In genomic region chr7:107938448-107939250, GRCh38 we compare ENCODE assay signal across 12 cellular contexts. TPM values are rescaled to one million over a fixed set of nuclear protein-coding genes. Genes with fewer than 3 reads are reported as not detected.
DNase-seq lines count a peak whose midpoint lies in the region; ATAC-seq and TF ChIP-seq lines count a peak whose summit lies in the region.
"Had no signal": no experiment of that assay in that cellular context is flagged by ENCODE, and none has a peak within 500 bp of the region (broad histone marks: within the 10 kb centered on the region; RNA-seq: fewer than 3 reads in every experiment).

No MANE protein-coding gene starts in this region.

- intact Hi-C loops in PC-3 (cut with micrococcal nuclease): no loop called here

- no peak for TF ChIP-seq CTCF in PC-3 (conservative IDR thresholded peaks at IDR 0.05; ENCODE audit: low read depth, low read length)
- TF ChIP-seq CTCF in liver (IDR thresholded peaks at IDR 0.05; ENCODE audit: low read depth, low read length, missing input control): no peak

- BruUV-seq in PC-3 (replicated peaks; lab: Mats Ljungman, UMichigan): no TSS peak

- no peaks in the 10 kb centered on the region for H4K20me1 ChIP-seq in PC-3 (ENCODE audit: low read length)

- peak overlapping the region; percentile 60 for H3K27ac ChIP-seq in PC-3 (ENCODE audit: low read length)
- peak overlapping the region in 1 of 2 donors; percentile 28 for H3K27ac ChIP-seq in liver (ENCODE audit: low read depth in 1 of 2, low read length in 2 of 2)
- H3K27ac ChIP-seq in stomach smooth muscle (ENCODE audit: low read length): peak overlapping the region; percentile 80
- H3K27ac ChIP-seq: C4-2B had no signal

- no peak overlapping the region for H3K4me2 ChIP-seq in PC-3 (ENCODE audit: low read length)

- CTCF ChIA-PET in PC-3 (lab: Charles Lee): no interaction called here

- H3K9me3 ChIP-seq in PC-3 (ENCODE audit: low read length): no peaks in the 10 kb centered on the region
- no peaks in the 10 kb centered on the region for H3K9me3 ChIP-seq in liver (ENCODE audit: control insufficient read depth in 4 of 4, low read length in 3 of 4)
- H3K9me3 ChIP-seq in stomach smooth muscle (ENCODE audit: control insufficient read depth in 2 of 2, low read length in 2 of 2): no peaks in the 10 kb centered on the region

- no peak overlapping the region for H3K9ac ChIP-seq in PC-3 (ENCODE audit: low read length)
- H3K9ac ChIP-seq in liver (ENCODE audit: low read depth in 1 of 2, low read length in 2 of 2): no peak overlapping the region
- peak overlapping the region in 1 of 2 donors; percentile 7 for H3K9ac ChIP-seq in stomach smooth muscle (ENCODE audit: low read length in 2 of 2)

- WGBS in liver: 84% methylated on average over 6 of the region's 6 CpGs

- no peak for TF ChIP-seq RAD21 in liver (IDR thresholded peaks at IDR 0.05)

- no peaks in the 10 kb centered on the region for H3F3A ChIP-seq in PC-3 (ENCODE audit: low read length, unreplicated experiment)

- H3K36me3 ChIP-seq in PC-3 (ENCODE audit: low read depth, low read length) (peaks cover 45% of the 10 kb centered on the region), liver (ENCODE audit: control insufficient read depth in 4 of 4, insufficient read depth in 3 of 4, low read depth in 1 of 4, low read length in 3 of 4) (peaks cover 0 to 9% (median 4%) of the 10 kb centered on the region in 4 donors), stomach smooth muscle (ENCODE audit: control insufficient read depth in 2 of 2, insufficient read depth in 2 of 2, low read length in 2 of 2) (peaks cover 9 to 16% of the 10 kb centered on the region in 2 donors)

- DNase-seq in PC-3: no peak
- peak; percentile 36 for DNase-seq in dermis blood vessel endothelial cell
- DNase-seq in activated CD8-positive, alpha-beta memory T cell treated with anti-CD3 and anti-CD28 coated beads, Interleukin-2, amount 50 U/mL, for 4 hours: no peak
- DNase-seq in COR-L47 (lab: John Stamatoyannopoulos, UW): no peak
- no peak for DNase-seq in kidney tubule cell (ENCODE audit: low spot score)
- DNase-seq in activated gamma-delta T cell treated with Interleukin-2 at 50 U/mL for 16 hours: no peak
- DNase-seq: activated T-cell treated with anti-CD3 and anti-CD28 coated beads, Interleukin-2, amount 50 U/mL, for 24 hours; NCI-H1417 had no signal

- H2AFZ ChIP-seq in PC-3 (ENCODE audit: low read length): no peak overlapping the region

- H3K4me1 ChIP-seq in PC-3 (ENCODE audit: insufficient read depth, low read length) (peaks cover 10% of the 10 kb centered on the region; the same call in 1 of the 2 replicates), liver (ENCODE audit: control insufficient read depth in 4 of 4, insufficient read depth in 4 of 4, low read length in 3 of 4) (peaks cover 0 to 4% (median under 1%) of the 10 kb centered on the region in 4 donors), stomach smooth muscle (ENCODE audit: control insufficient read depth, insufficient read depth, low read length) (peaks cover 34% of the 10 kb centered on the region)

- POLR2A ChIA-PET in PC-3 (lab: Charles Lee; ENCODE audit: unreplicated experiment): no interaction called here

- H3K9me2 ChIP-seq in PC-3 (replicated peaks; ENCODE audit: low read length): no peaks in the 10 kb centered on the region

- no peak overlapping the region for H3K4me3 ChIP-seq in PC-3 (ENCODE audit: low read length)
- no peak overlapping the region for H3K4me3 ChIP-seq in liver (ENCODE audit: low read depth in 1 of 3, low read length in 3 of 3)
- H3K4me3 ChIP-seq in stomach smooth muscle (ENCODE audit: low read length in 2 of 2): peak overlapping the region in 1 of 2 donors; percentile 6
- H3K4me3 ChIP-seq: coronary artery had no signal

- no peak for ATAC-seq in PC-3

- H3K27me3 ChIP-seq in PC-3 (ENCODE audit: low read length) (no peaks in the 10 kb centered on the region), liver (ENCODE audit: control insufficient read depth in 4 of 4, insufficient read depth in 4 of 4, low read length in 3 of 4) (no peaks in the 10 kb centered on the region), stomach smooth muscle (ENCODE audit: control insufficient read depth in 1 of 2, insufficient read depth in 2 of 2, low read length in 2 of 2) (no peaks in the 10 kb centered on the region)

- no peaks in the 10 kb centered on the region for H3K79me2 ChIP-seq in PC-3 (ENCODE audit: low read length)

TF ChIP-seq in liver, 16 proteins besides CTCF, POLR2A, EP300 and RAD21:
- TF ChIP-seq NR2F2 (IDR thresholded peaks at IDR 0.05) (peak; percentile 63), REST (IDR thresholded peaks at IDR 0.05) (no peak)

RNA-seq across cellular contexts. Expression of gene DLD, which starts 47.7 kb away (rescaled TPM):
- 53.6 and 64.0 TPM in 2 replicates for total RNA-seq in PC-3 (2014; rRNA removed)
- total RNA-seq in dermis blood vessel endothelial cell: 53.8 and 151 TPM in 2 replicates
- 10 to 100 TPM; 49.4 to 78.1 TPM for total RNA-seq in liver
- polyA plus RNA-seq in liver: 100 to 1,000 TPM in 1 of 2 donors, 10 to 100 TPM in 1; 56.1 to 121 TPM
